In genomic region chr2:217928324-217929293, GRCh38 we compare ENCODE assay signal across 9 cellular contexts.
A peak's percentile ranks its signal among the peaks of the same experiment; 100 is the strongest.
DNase-seq lines count a peak whose midpoint lies in the region; ATAC-seq and TF ChIP-seq lines count a peak whose summit lies in the region.
"Had no signal": no experiment of that assay in that cellular context is flagged by ENCODE, and none has a peak within 500 bp of the region (broad histone marks: within the 10 kb centered on the region; RNA-seq: fewer than 3 reads in every experiment).

No MANE protein-coding gene starts in this region.

- H3K9me3 Mint-ChIP-seq in neural crest cell: no peaks in the 10 kb centered on the region

- H2AFZ ChIP-seq in ACC112 (ENCODE audit: low read length, unreplicated experiment): no peak overlapping the region

- H3K27ac ChIP-seq in ACC112 (ENCODE audit: low read depth, low read length): peak overlapping the region; percentile 74
- H3K27ac ChIP-seq in duodenal mucosa (ENCODE audit: low read depth, low read length): peak overlapping the region; percentile 79

- no peaks in the 10 kb centered on the region for H3K27me3 Mint-ChIP-seq in neural crest cell (ENCODE audit: low read depth)

- DNase-seq in NCI-H2029 treated with DMSO at 0.1 percent for 48 hours (lab: John Stamatoyannopoulos, UW) (peak; percentile 91), neural crest cell (ENCODE audit: low read depth, low spot score) (no peak), midbrain (lab: John Stamatoyannopoulos, UW) (no peak), activated gamma-delta T cell treated with Interleukin-2 at 50 U/mL for 16 hours (no peak)
- no peak for DNase-seq in activated T-cell treated with anti-CD3 and anti-CD28 coated beads, Interleukin-2, amount 50 U/mL, for 1 hour
- DNase-seq: Calu3 had no signal

- H3K4me1 ChIP-seq in ACC112 (ENCODE audit: control insufficient read depth, insufficient read depth, low read length, unreplicated experiment) (peaks cover 54% of the 10 kb centered on the region), duodenal mucosa (ENCODE audit: control insufficient read depth in 1 of 2, insufficient read depth in 2 of 2, low read length in 2 of 2) (peaks cover 22 to 25% of the 10 kb centered on the region in 2 donors)

- peaks cover 97% of the 10 kb centered on the region for H3K79me2 ChIP-seq in ACC112 (ENCODE audit: control insufficient read depth, insufficient read depth, low read length, unreplicated experiment)

- peaks cover 16% of the 10 kb centered on the region for H3K4me1 Mint-ChIP-seq in neural crest cell

- H3K4me3 Mint-ChIP-seq in neural crest cell: no peak overlapping the region

- H3K4me3 ChIP-seq in ACC112 (ENCODE audit: low read depth, low read length): no peak overlapping the region
- H3K4me3 ChIP-seq in duodenal mucosa (ENCODE audit: low read depth in 1 of 2, low read length in 2 of 2): no peak overlapping the region

- peak overlapping the region; percentile 23 for H3K27ac Mint-ChIP-seq in neural crest cell (ENCODE audit: unreplicated experiment)

- H3K27me3 ChIP-seq in ACC112 (ENCODE audit: insufficient read depth, low read length) (no peaks in the 10 kb centered on the region), duodenal mucosa (ENCODE audit: control insufficient read depth in 1 of 2, insufficient read depth in 2 of 2, low read length in 2 of 2) (no peaks in the 10 kb centered on the region)

- TF ChIP-seq CTCF in neural crest cell (conservative IDR thresholded peaks at IDR 0.05): no peak

- H3K9me3 ChIP-seq in duodenal mucosa (ENCODE audit: control insufficient read depth in 1 of 2, low read length in 2 of 2): no peaks in the 10 kb centered on the region

- H3K36me3 Mint-ChIP-seq in neural crest cell (ENCODE audit: low read depth): no peaks in the 10 kb centered on the region

- ATAC-seq in HG03565 (IDR thresholded peaks at IDR 0.05; ENCODE audit: unreplicated experiment): no peak

- H3K36me3 ChIP-seq in ACC112 (ENCODE audit: insufficient read depth, low read length) (no peaks in the 10 kb centered on the region), duodenal mucosa (ENCODE audit: control insufficient read depth in 1 of 2, insufficient read depth in 2 of 2, low read length in 2 of 2) (no peaks in the 10 kb centered on the region)

- H3K9ac ChIP-seq in duodenal mucosa (ENCODE audit: low read depth in 1 of 2, low read length in 2 of 2): peak overlapping the region in 1 of 2 donors; percentile 7
